Comparison of ENCODE assay signal across 1 cellular context in the genomic region with DNA sequence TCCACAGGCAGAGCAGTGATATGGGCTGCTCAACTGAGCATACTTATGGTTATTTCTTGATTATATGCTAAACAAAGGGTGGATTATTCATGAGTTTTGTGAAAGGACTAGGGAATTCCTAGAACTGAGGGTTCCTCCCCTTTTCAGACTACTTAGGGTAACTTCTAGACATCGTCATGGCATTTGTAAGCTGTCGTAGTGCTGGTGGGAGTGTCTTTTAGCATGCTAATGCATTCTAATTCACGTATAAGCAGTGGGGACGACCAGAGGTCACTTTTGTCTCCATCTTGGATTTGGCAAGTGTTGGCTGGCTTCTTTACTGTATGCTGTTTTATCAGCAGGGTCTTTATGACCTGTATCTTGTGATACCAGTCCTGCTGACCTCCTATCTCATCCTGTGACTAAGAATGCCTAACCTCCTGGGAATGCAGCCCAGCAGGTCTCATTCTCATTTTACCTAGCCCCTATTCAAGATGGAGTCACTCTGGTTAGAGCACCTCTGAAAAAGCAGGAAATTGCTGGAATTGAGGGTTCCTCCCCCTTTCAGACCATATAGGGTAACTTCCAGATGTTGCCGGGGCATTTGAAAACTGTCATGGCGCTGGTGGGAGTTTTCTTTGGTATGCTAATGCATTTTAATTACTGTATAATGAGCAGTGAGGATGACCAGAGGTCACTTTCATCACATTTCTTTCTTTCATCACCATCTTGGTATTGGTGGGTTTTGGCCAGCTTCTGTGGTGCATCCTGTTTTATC.
TF ChIP-seq lines count a peak whose summit lies in the region.

No MANE protein-coding gene starts in this region.

TF ChIP-seq in K562, 482 proteins besides CTCF, POLR2A, EP300 and RAD21 (continued from another document):
- TF ChIP-seq, protein P1, sequence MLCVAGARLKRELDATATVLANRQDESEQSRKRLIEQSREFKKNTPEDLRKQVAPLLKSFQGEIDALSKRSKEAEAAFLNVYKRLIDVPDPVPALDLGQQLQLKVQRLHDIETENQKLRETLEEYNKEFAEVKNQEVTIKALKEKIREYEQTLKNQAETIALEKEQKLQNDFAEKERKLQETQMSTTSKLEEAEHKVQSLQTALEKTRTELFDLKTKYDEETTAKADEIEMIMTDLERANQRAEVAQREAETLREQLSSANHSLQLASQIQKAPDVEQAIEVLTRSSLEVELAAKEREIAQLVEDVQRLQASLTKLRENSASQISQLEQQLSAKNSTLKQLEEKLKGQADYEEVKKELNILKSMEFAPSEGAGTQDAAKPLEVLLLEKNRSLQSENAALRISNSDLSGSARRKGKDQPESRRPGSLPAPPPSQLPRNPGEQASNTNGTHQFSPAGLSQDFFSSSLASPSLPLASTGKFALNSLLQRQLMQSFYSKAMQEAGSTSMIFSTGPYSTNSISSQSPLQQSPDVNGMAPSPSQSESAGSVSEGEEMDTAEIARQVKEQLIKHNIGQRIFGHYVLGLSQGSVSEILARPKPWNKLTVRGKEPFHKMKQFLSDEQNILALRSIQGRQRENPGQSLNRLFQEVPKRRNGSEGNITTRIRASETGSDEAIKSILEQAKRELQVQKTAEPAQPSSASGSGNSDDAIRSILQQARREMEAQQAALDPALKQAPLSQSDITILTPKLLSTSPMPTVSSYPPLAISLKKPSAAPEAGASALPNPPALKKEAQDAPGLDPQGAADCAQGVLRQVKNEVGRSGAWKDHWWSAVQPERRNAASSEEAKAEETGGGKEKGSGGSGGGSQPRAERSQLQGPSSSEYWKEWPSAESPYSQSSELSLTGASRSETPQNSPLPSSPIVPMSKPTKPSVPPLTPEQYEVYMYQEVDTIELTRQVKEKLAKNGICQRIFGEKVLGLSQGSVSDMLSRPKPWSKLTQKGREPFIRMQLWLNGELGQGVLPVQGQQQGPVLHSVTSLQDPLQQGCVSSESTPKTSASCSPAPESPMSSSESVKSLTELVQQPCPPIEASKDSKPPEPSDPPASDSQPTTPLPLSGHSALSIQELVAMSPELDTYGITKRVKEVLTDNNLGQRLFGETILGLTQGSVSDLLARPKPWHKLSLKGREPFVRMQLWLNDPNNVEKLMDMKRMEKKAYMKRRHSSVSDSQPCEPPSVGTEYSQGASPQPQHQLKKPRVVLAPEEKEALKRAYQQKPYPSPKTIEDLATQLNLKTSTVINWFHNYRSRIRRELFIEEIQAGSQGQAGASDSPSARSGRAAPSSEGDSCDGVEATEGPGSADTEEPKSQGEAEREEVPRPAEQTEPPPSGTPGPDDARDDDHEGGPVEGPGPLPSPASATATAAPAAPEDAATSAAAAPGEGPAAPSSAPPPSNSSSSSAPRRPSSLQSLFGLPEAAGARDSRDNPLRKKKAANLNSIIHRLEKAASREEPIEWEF (CRISPR knock-in tag; IDR thresholded peaks at IDR 0.05): peak; percentile 96
- TF ChIP-seq ZNF311 (CRISPR knock-in tag; IDR thresholded peaks at IDR 0.05) (peak; percentile 91), ZNF764 (CRISPR knock-in tag; IDR thresholded peaks at IDR 0.05; ENCODE audit: low read depth) (no peak), SMAD3 (CRISPR knock-in tag; conservative IDR thresholded peaks at IDR 0.05) (peak; percentile 93)
TF ChIP-seq in K562: peak in this region for 97.
